18 cellular contexts compared by ENCODE assay signal in the genomic region with DNA sequence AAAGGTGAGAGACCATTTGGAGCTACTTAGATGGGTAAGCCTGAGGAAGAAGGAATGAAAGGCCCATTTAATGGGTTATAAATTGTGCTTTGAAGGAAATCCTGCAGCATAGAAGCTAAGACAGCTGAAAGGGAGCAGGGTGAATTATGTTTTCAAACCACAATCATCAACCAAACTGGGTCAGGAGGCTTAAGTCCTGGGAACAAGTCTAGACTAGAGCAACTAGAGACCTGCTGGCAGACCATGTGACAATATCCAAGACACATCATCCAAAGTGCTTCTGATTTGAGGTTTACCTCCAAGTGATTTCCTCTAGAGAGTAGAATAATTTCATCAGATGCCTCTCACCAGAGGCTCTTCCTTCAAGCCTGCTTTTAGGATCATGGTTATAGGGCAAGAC. TPM values are rescaled to one million over a fixed set of nuclear protein-coding genes. Genes with fewer than 3 reads are reported as not detected.
DNase-seq lines count a peak whose midpoint lies in the region; ATAC-seq, FAIRE-seq and TF ChIP-seq lines count a peak whose summit lies in the region.
"Had no signal": no experiment of that assay in that cellular context is flagged by ENCODE, and none has a peak within 500 bp of the region (broad histone marks: within the 10 kb centered on the region; RNA-seq: fewer than 3 reads in every experiment).

No MANE protein-coding gene starts in this region.

- H3K9me3 ChIP-seq in left ventricle myocardium inferior (replicated peaks), result no peaks in the 10 kb centered on the region
- H3K9me3 ChIP-seq in right atrium auricular region, result no peaks in the 10 kb centered on the region

- no peak for TF ChIP-seq CTCF in epithelial cell of esophagus (IDR thresholded peaks at IDR 0.05; ENCODE audit: insufficient read depth, low read depth, low read length, missing control alignments)
- no peak for TF ChIP-seq CTCF in retinal pigment epithelial cell (conservative IDR thresholded peaks at IDR 0.05; ENCODE audit: low read depth, low read length)
- no peak for TF ChIP-seq CTCF in left ventricle myocardium inferior (IDR thresholded peaks at IDR 0.05; ENCODE audit: borderline replicate concordance)
- TF ChIP-seq CTCF in right atrium auricular region (IDR thresholded peaks at IDR 0.05), result no peak

- no peak for TF ChIP-seq POLR2A in H54 (IDR thresholded peaks at IDR 0.05; ENCODE audit: low read depth, low read length)

- H3K36me3 ChIP-seq in left ventricle myocardium inferior, result no peaks in the 10 kb centered on the region
- H3K36me3 ChIP-seq in right atrium auricular region, result no peaks in the 10 kb centered on the region

- H3K4me3 ChIP-seq in epithelial cell of esophagus (ENCODE audit: low read length) (no peak overlapping the region), retinal pigment epithelial cell (ENCODE audit: low read length) (no peak overlapping the region), left ventricle myocardium inferior (no peak overlapping the region), right atrium auricular region (no peak overlapping the region)

- H3K4me1 ChIP-seq in left ventricle myocardium inferior, result peaks cover 9% of the 10 kb centered on the region
- H3K4me1 ChIP-seq in right atrium auricular region, result peaks cover 0 to 4% of the 10 kb centered on the region in 2 donors

- no peak for DNase-seq in H54 (ENCODE audit: insufficient read length, low spot score)
- DNase-seq in RCC 7860 (ENCODE audit: low spot score), result peak; percentile 62
- peak; percentile 91 for DNase-seq in epithelial cell of esophagus (ENCODE audit: low read depth)
- peak; percentile 76 for DNase-seq in retinal pigment epithelial cell (ENCODE audit: low read depth)
- DNase-seq in left ventricle myocardium inferior, result no peak
- no peak for DNase-seq in frontal cortex (ENCODE audit: low spot score in 2 of 2)
- no peak for DNase-seq in right atrium auricular region (ENCODE audit: low spot score)
- DNase-seq: activated CD4-positive, alpha-beta T cell treated with anti-CD3 and anti-CD28 coated beads, Interleukin-2, amount 50 U/mL, for 1 hour; activated naive CD4-positive, alpha-beta T cell treated with anti-CD3 and anti-CD28 coated beads, Interleukin-2, amount 50 U/mL, for 16 hours; activated T-cell treated with anti-CD3 and anti-CD28 coated beads for 4 hours; AML-193; effector CD4-positive, alpha-beta T cell; H7; naive B cell; NCI-H1694; NCI-H510A treated with DMSO at 0.1 percent for 48 hours had no signal

- FAIRE-seq in H54 (lab: Jason Lieb, UNC) (peak; percentile 77), RCC 7860 (lab: Jason Lieb, UNC) (peak; percentile 70), frontal cortex (lab: Jason Lieb, UNC) (no peak)

- ATAC-seq in GM18511 (IDR thresholded peaks at IDR 0.05; ENCODE audit: unreplicated experiment), result no peak

- H3K27ac ChIP-seq in left ventricle myocardium inferior (replicated peaks) (no peak overlapping the region), right atrium auricular region (no peak overlapping the region)
- H3K27ac ChIP-seq: KMS-11 had no signal

- intact Hi-C loops in left ventricle myocardium inferior (cut with micrococcal nuclease), result no loop called here

- H3K27me3 ChIP-seq in left ventricle myocardium inferior (ENCODE audit: low read depth), result no peaks in the 10 kb centered on the region
- no peaks in the 10 kb centered on the region for H3K27me3 ChIP-seq in right atrium auricular region

RNA-seq across cellular contexts. Expression of a gene that starts 53.7 kb away (rescaled TPM):
- total RNA-seq in left ventricle myocardium inferior (1.9 TPM), frontal cortex (11.4 TPM), right atrium auricular region (1 to 10 TPM; 1.6 to 3.2 TPM)

Comparison
In these comparisons a context has a peak if more than half of its experiments do, and no peak if none do; other contexts are left out.
1. DNase-seq: peak in RCC 7860 (single experiment), epithelial cell of esophagus (single experiment) and retinal pigment epithelial cell (single experiment); none in H54 (single experiment), left ventricle myocardium inferior (single experiment), frontal cortex (0 of 2) and right atrium auricular region (single experiment).